ENCODE assay signal across 19 cellular contexts in genomic region chr6:5459346-5459745, GRCh38.
DNase-seq lines count a peak whose midpoint lies in the region; ATAC-seq, FAIRE-seq and TF ChIP-seq lines count a peak whose summit lies in the region.
"Had no signal": no experiment of that assay in that cellular context is flagged by ENCODE, and none has a peak within 500 bp of the region (broad histone marks: within the 10 kb centered on the region; RNA-seq: fewer than 3 reads in every experiment).

No MANE protein-coding gene starts in this region.

- WGBS in mammary epithelial cell (ENCODE audit: low coverage, missing lambda C conversion rate), result 10% methylated on average over 1 of the region's 5 CpGs
- WGBS in ovary, 3 donors, result 80 to 81% (median 81%) methylated on average over 5 of the region's 5 CpGs

- no TSS peak for BruUV-seq in mammary epithelial cell (replicated peaks; lab: Mats Ljungman, UMichigan)

- H3K4me1 Mint-ChIP-seq in osteocyte (ENCODE audit: unreplicated experiment), result peaks cover 36% of the 10 kb centered on the region

- TF ChIP-seq POLR2A in ovary (IDR thresholded peaks at IDR 0.05), result no peak

- H3K27ac ChIP-seq in KOPT-K1 (ENCODE audit: low read depth, low read length, poor library complexity, severe bottlenecking) (peak overlapping the region; percentile 80), mammary epithelial cell (ENCODE audit: insufficient read depth, low read depth, low read length) (no peak overlapping the region), ovary (no peak overlapping the region)
- H3K27ac ChIP-seq: GM23248 had no signal

- CTCF ChIA-PET in mammary epithelial cell (lab: Charles Lee; ENCODE audit: low non-redundant PET), result no interaction called here

- DNase-seq in RCC 7860 (ENCODE audit: low spot score) (peak; percentile 16), mammary epithelial cell (peak; percentile 17), osteocyte (ENCODE audit: extremely low spot score, unreplicated experiment) (no peak), ovary (no peak), NCI-H524 treated with DMSO at 0.1 percent for 48 hours (lab: John Stamatoyannopoulos, UW) (no peak)
- DNase-seq: C1 segment of cervical spinal cord; CD4-positive, alpha-beta T cell; DMS79; GM23248 had no signal

- peaks cover 2% of the 10 kb centered on the region for H3K36me3 Mint-ChIP-seq in osteocyte (ENCODE audit: unreplicated experiment)

- H3K9me3 ChIP-seq in KOPT-K1 (ENCODE audit: insufficient read depth, low read length, poor library complexity, severe bottlenecking) (no peaks in the 10 kb centered on the region), mammary epithelial cell (replicated peaks; ENCODE audit: insufficient read depth, low read length) (no peaks in the 10 kb centered on the region), ovary (no peaks in the 10 kb centered on the region)

- H3K79me2 ChIP-seq in mammary epithelial cell (ENCODE audit: insufficient read depth, low read length), result no peaks in the 10 kb centered on the region

- no peak overlapping the region for H3K4me3 Mint-ChIP-seq in osteocyte (ENCODE audit: unreplicated experiment)
- H3K4me3 Mint-ChIP-seq: B cell; CD4-positive, alpha-beta T cell had no signal

- peak; percentile 69 for FAIRE-seq in RCC 7860 (lab: Jason Lieb, UNC)
- FAIRE-seq: A204.1, GM12878, GM18507, H54, HepG2, HTR-8/SVneo had no signal

- H4K20me1 ChIP-seq in mammary epithelial cell (ENCODE audit: insufficient read depth, low read length), result no peaks in the 10 kb centered on the region

- intact Hi-C loops in mammary epithelial cell (cut with micrococcal nuclease), result no loop called here
- intact Hi-C loops in ovary (cut with DNase I), result no loop called here

- in situ Hi-C loops in mammary epithelial cell (cut with MboI; ENCODE audit: low sequenced_read_pairs in 2 of 2), result no loop called here

- no peak for TF ChIP-seq EP300 in ovary (IDR thresholded peaks at IDR 0.05)

- H3K36me3 ChIP-seq in KOPT-K1 (ENCODE audit: insufficient read depth, low read length) (no peaks in the 10 kb centered on the region), mammary epithelial cell (ENCODE audit: insufficient read depth, low read length) (no peaks in the 10 kb centered on the region), ovary (no peaks in the 10 kb centered on the region)

- H3K4me2 ChIP-seq in mammary epithelial cell (ENCODE audit: insufficient read depth, low read depth, low read length), result no peak overlapping the region

- no peak overlapping the region for H2AFZ ChIP-seq in mammary epithelial cell (ENCODE audit: low read depth, low read length)
- H2AFZ ChIP-seq: GM23248 had no signal

- H3K4me3 ChIP-seq in mammary epithelial cell (replicated peaks in 1 of 3; ENCODE audit: insufficient read depth in 1 of 3, low read depth in 2 of 3, low read length in 3 of 3) (no peak overlapping the region), ovary (no peak overlapping the region)
- H3K4me3 ChIP-seq: GM12878, GM23248 had no signal

- H3K9me3 Mint-ChIP-seq in osteocyte (ENCODE audit: unreplicated experiment), result no peaks in the 10 kb centered on the region
- H3K9me3 Mint-ChIP-seq: CD4-positive, alpha-beta T cell had no signal

- no peaks in the 10 kb centered on the region for H3K27me3 Mint-ChIP-seq in osteocyte (ENCODE audit: unreplicated experiment)
- H3K27me3 Mint-ChIP-seq: B cell; CD4-positive, alpha-beta T cell had no signal

- H3K27me3 ChIP-seq in mammary epithelial cell (ENCODE audit: insufficient read depth, low read length) (no peaks in the 10 kb centered on the region), ovary (no peaks in the 10 kb centered on the region)

- peak overlapping the region; percentile 5 for H3K27ac Mint-ChIP-seq in osteocyte (ENCODE audit: unreplicated experiment)
- H3K27ac Mint-ChIP-seq: B cell had no signal

- H3K4me1 ChIP-seq in mammary epithelial cell (ENCODE audit: insufficient read depth, low read length), result peaks cover 32% of the 10 kb centered on the region
- H3K4me1 ChIP-seq in ovary (ENCODE audit: insufficient read depth), result no peaks in the 10 kb centered on the region

- dilution Hi-C loops in mammary epithelial cell (cut with HindIII; ENCODE audit: low sequenced_read_pairs), result no loop called here

- TF ChIP-seq CTCF in mammary epithelial cell (conservative IDR thresholded peaks at IDR 0.05 in 1 of 2, IDR thresholded peaks at IDR 0.05 in 1 of 2; ENCODE audit: extremely low read depth in 1 of 2, insufficient read depth in 1 of 2, low read depth in 1 of 2, low read length in 2 of 2) (no peak), osteocyte (IDR thresholded peaks at IDR 0.05) (no peak), ovary (IDR thresholded peaks at IDR 0.05) (no peak)

- no peak overlapping the region for H3K9ac ChIP-seq in mammary epithelial cell (ENCODE audit: insufficient read depth, low read length)
- H3K9ac ChIP-seq: GM23248 had no signal

- no peak for ATAC-seq in HG03175 (IDR thresholded peaks at IDR 0.05; ENCODE audit: unreplicated experiment)
- ATAC-seq: GM12878, HCT116, HepG2 had no signal

Comparison
In these comparisons a context has a peak if more than half of its experiments do, and no peak if none do; other contexts are left out.
1. DNase-seq: peak in RCC 7860 (single experiment) and mammary epithelial cell (single experiment); none in osteocyte (single experiment), ovary (0 of 5) and NCI-H524 treated with DMSO at 0.1 percent for 48 hours (single experiment).